ENCODE assay signal across 8 cellular contexts in the genomic region with DNA sequence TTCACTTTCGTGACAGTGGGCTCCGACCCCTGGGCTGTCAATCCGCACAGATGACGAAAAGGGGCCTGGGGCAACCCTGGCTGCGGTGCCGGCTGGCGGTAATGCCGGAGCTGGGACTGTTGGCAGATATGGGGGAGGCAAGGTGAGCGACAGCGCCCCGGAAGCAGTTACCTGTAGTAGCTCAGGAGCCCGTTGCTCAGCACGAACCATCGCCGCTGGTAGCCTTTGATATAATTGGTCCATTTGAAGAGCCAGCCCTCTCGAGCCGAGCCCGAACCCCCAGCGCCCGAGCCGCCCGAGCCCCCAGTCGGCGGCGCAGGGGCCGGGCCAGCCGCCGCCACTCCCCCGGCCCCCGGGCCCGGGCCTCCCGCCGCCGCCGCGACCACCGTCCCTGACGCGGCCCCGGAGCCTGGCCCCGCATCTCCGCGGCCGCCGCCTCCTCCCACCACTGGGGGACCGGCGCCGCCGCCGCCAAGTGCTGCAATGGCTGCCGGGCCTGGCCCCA. TPM values are rescaled to one million over a fixed set of nuclear protein-coding genes. Genes with fewer than 3 reads are reported as not detected.
DNase-seq lines count a peak whose midpoint lies in the region; ATAC-seq and TF ChIP-seq lines count a peak whose summit lies in the region.

No MANE protein-coding gene starts in this region.

- no peaks in the 10 kb centered on the region for H3K9me3 ChIP-seq in OCI-LY1 (ENCODE audit: low read length)
- no peaks in the 10 kb centered on the region for H3K9me3 ChIP-seq in ovary
- no peaks in the 10 kb centered on the region for H3K9me3 ChIP-seq in tibial artery

- peaks cover 30% of the 10 kb centered on the region for H3K79me2 ChIP-seq in OCI-LY1 (ENCODE audit: insufficient read depth, low read length)

- no peak overlapping the region for H2AFZ ChIP-seq in OCI-LY1 (ENCODE audit: low read length)

- H3K4me3 ChIP-seq in OCI-LY1 (ENCODE audit: low read depth, low read length, poor library complexity, severe bottlenecking) (peak overlapping the region; percentile 72), ovary (peak overlapping the region; percentile 84), tibial artery (peak overlapping the region; percentile 82 to 96)

- H3F3A ChIP-seq in OCI-LY1 (ENCODE audit: insufficient read depth, low read length): no peaks in the 10 kb centered on the region

- H3K4me1 ChIP-seq in OCI-LY1 (ENCODE audit: insufficient read depth, low read length, severe bottlenecking): peaks cover 40% of the 10 kb centered on the region
- H3K4me1 ChIP-seq in ovary (ENCODE audit: insufficient read depth): peaks cover 3% of the 10 kb centered on the region
- peaks cover 7 to 44% (median 29%) of the 10 kb centered on the region in 4 donors for H3K4me1 ChIP-seq in tibial artery

- H3K4me2 ChIP-seq in OCI-LY1 (ENCODE audit: low read length): peak overlapping the region; percentile 87

- H3K9me2 ChIP-seq in OCI-LY1 (ENCODE audit: low read depth, low read length): no peaks in the 10 kb centered on the region

- H3K27ac ChIP-seq in OCI-LY1 (ENCODE audit: low read depth, low read length, poor library complexity, severe bottlenecking) (no peak overlapping the region), ovary (peak overlapping the region; percentile 50 to 87), tibial artery (peak overlapping the region; percentile 93 to 96)

- peak overlapping the region; percentile 71 for H3K9ac ChIP-seq in OCI-LY1 (ENCODE audit: low read length)

- intact Hi-C loops in ovary (cut with DNase I): loop anchor here in 3 of 4 donors (5.0 to 10.0 kb wide), 3 partner anchors 50 to 78 kb away; a partner anchor contains a TSS
- intact Hi-C loops in tibial artery (cut with DNase I; ENCODE audit: low total_unique reads): loop anchor here (5.0 kb wide), 2 partner anchors 52 to 63 kb away; a partner anchor contains a TSS

- DNase-seq in activated T-helper 9 cell treated with anti-CD3 and anti-CD28 coated beads, Interleukin-2, amount 50 U/mL, for 16 hours (ENCODE audit: low read depth): peak; percentile 56
- peak; percentile 23 for DNase-seq in glomerular visceral epithelial cell (ENCODE audit: extremely low spot score)
- DNase-seq in ovary: peak; percentile 30 to 61 (median 57)
- peak; percentile 30 to 71 for DNase-seq in tibial artery
- no peak for DNase-seq in NCI-H524 treated with DMSO at 0.1 percent for 48 hours (lab: John Stamatoyannopoulos, UW)

- TF ChIP-seq CTCF in OCI-LY1 (IDR thresholded peaks at IDR 0.05; ENCODE audit: low read length) (no peak), ovary (IDR thresholded peaks at IDR 0.05) (peak in 1 of 3 donors; percentile 36), tibial artery (IDR thresholded peaks at IDR 0.05) (no peak)

- TF ChIP-seq POLR2A in ovary (IDR thresholded peaks at IDR 0.05): no peak

- 0 to 1% (median 0%) methylated on average over 31 to 51 of the region's 51 CpGs for WGBS in ovary, 3 donors

- no peak for TF ChIP-seq EP300 in ovary (IDR thresholded peaks at IDR 0.05)

- no peaks in the 10 kb centered on the region for H4K20me1 ChIP-seq in OCI-LY1 (ENCODE audit: insufficient read depth, low read length)

- H3K36me3 ChIP-seq in OCI-LY1 (ENCODE audit: insufficient read depth, low read length) (peaks cover 15% of the 10 kb centered on the region; the same call in 1 of the 2 replicates), ovary (no peaks in the 10 kb centered on the region), tibial artery (peaks cover 2 to 4% (median 2%) of the 10 kb centered on the region in 3 donors)

- ATAC-seq in GM18907 (IDR thresholded peaks at IDR 0.05; ENCODE audit: unreplicated experiment): peak; percentile 19
- ATAC-seq in HG03045 (IDR thresholded peaks at IDR 0.05; ENCODE audit: unreplicated experiment): peak; percentile 16

- no peaks in the 10 kb centered on the region for H3K27me3 ChIP-seq in OCI-LY1 (ENCODE audit: insufficient read depth, low read length)
- H3K27me3 ChIP-seq in ovary: no peaks in the 10 kb centered on the region
- H3K27me3 ChIP-seq in tibial artery: no peaks in the 10 kb centered on the region

RNA-seq across cellular contexts. Expression of a gene that starts 0.4 kb away (rescaled TPM):
- 10 to 100 TPM; 27.1 to 46.4 (median 42.4) TPM for total RNA-seq in ovary
- 10 to 100 TPM; 20.5 to 58.0 TPM for polyA plus RNA-seq in ovary

RNA-seq across cellular contexts. Expression of a gene that starts 53.7 kb away (rescaled TPM):
- total RNA-seq in ovary: 10 to 100 TPM; 11.1 to 40.3 (median 30.8) TPM
- 10 to 100 TPM; 16.2 to 44.2 TPM for polyA plus RNA-seq in ovary
